Comparison of ENCODE assay signal across 16 cellular contexts in the genomic region with DNA sequence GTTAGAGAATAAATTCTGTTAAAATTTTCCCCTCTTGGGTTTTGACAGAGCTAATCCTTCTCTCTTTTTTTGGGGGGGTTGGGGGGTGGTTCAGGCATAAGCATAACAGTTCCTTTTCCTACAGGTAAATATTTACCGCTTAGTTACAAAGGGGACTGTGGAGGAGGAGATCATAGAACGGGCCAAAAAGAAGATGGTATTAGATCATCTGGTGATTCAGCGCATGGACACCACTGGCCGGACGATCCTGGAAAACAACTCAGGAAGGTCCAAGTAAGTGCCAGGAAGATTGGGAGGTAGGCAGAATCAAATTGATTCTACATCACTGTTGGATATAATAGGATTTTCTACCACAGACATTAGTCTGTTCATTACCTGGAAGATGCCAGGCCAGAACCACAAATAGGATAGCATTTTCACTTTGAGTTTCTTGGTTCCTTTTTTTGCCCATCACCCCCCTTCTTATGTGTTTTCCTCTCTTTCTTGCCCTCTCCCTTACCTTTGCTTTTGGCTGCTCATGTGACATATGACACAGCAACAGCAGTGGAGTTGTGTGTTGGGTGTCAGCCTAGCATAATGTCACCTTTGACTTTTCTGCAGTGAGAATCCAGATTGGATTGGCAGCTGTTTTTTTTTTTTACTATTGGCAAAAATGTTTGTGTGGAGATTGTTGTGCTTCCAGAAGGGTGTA.
A peak's percentile ranks its signal among the peaks of the same experiment; 100 is the strongest.
DNase-seq lines count a peak whose midpoint lies in the region; ATAC-seq and TF ChIP-seq lines count a peak whose summit lies in the region.
"Had no signal": no experiment of that assay in that cellular context is flagged by ENCODE, and none has a peak within 500 bp of the region (broad histone marks: within the 10 kb centered on the region; RNA-seq: fewer than 3 reads in every experiment).

No MANE protein-coding gene starts in this region.

- H3K4me1 Mint-ChIP-seq in CD4-positive, CD25-positive, alpha-beta regulatory T cell = peaks cover 5 to 17% (median 15%) of the 10 kb centered on the region in 4 donors
- peaks cover 3% of the 10 kb centered on the region for H3K4me1 Mint-ChIP-seq in activated naive CD8-positive, alpha-beta T cell treated with anti-CD3 and anti-CD28 coated beads, Interleukin-2, amount 50 U/mL, for 24 hours
- H3K4me1 Mint-ChIP-seq: H9 had no signal

- H3K27me3 ChIP-seq in CD4-positive, CD25-positive, alpha-beta regulatory T cell (ENCODE audit: control insufficient read depth, insufficient read depth, low read length) = no peaks in the 10 kb centered on the region
- H3K27me3 ChIP-seq in GM23248 (replicated peaks; ENCODE audit: insufficient read depth) = no peaks in the 10 kb centered on the region
- H3K27me3 ChIP-seq in body of pancreas = no peaks in the 10 kb centered on the region
- H3K27me3 ChIP-seq: BLaER1 treated with 17β-estradiol and CSF1 and Interleukin-3, amounts not matched to agents 10 nM and 100 nM; pancreas; testis had no signal

- H3K27me3 Mint-ChIP-seq in CD4-positive, CD25-positive, alpha-beta regulatory T cell = no peaks in the 10 kb centered on the region
- no peaks in the 10 kb centered on the region for H3K27me3 Mint-ChIP-seq in activated naive CD8-positive, alpha-beta T cell treated with anti-CD3 and anti-CD28 coated beads, Interleukin-2, amount 50 U/mL, for 24 hours

- H3K4me1 ChIP-seq in CD4-positive, CD25-positive, alpha-beta regulatory T cell (ENCODE audit: control insufficient read depth, insufficient read depth, low read length, poor library complexity, severe bottlenecking) = peaks cover 12% of the 10 kb centered on the region
- H3K4me1 ChIP-seq in GM23248 (ENCODE audit: insufficient read depth) (no peaks in the 10 kb centered on the region), body of pancreas (no peaks in the 10 kb centered on the region)
- H3K4me1 ChIP-seq: BLaER1 treated with 17β-estradiol and CSF1 and Interleukin-3, amounts not matched to agents 10 nM and 100 nM; pancreas; testis had no signal

- H3K27ac Mint-ChIP-seq in CD4-positive, CD25-positive, alpha-beta regulatory T cell = peak overlapping the region; percentile 48 to 57 (median 57)
- peak overlapping the region; percentile 34 for H3K27ac Mint-ChIP-seq in activated naive CD8-positive, alpha-beta T cell treated with anti-CD3 and anti-CD28 coated beads, Interleukin-2, amount 50 U/mL, for 24 hours

- peaks cover 50% of the 10 kb centered on the region for H3F3A ChIP-seq in GM23248 (ENCODE audit: insufficient read depth)

- 91 to 95% methylated on average over 5 of the region's 5 CpGs for WGBS in GM23248 (ENCODE audit: low coverage in 1 of 2, low lambda C conversion rate in 2 of 2, missing lambda C conversion rate in 2 of 2), 2 experiments
- 91 to 93% methylated on average over 5 of the region's 5 CpGs for WGBS in body of pancreas, 2 donors

- H3K9me3 Mint-ChIP-seq in CD4-positive, CD25-positive, alpha-beta regulatory T cell = no peaks in the 10 kb centered on the region
- H3K9me3 Mint-ChIP-seq in activated naive CD8-positive, alpha-beta T cell treated with anti-CD3 and anti-CD28 coated beads, Interleukin-2, amount 50 U/mL, for 24 hours = no peaks in the 10 kb centered on the region
- H3K9me3 Mint-ChIP-seq: H9 had no signal

- ATAC-seq in CD4-positive, CD25-positive, alpha-beta regulatory T cell (ENCODE audit: low read depth in 2 of 2) = no peak
- ATAC-seq in activated naive CD8-positive, alpha-beta T cell treated with anti-CD3 and anti-CD28 coated beads, Interleukin-2, amount 50 U/mL, for 24 hours = no peak
- ATAC-seq in GM21529 (IDR thresholded peaks at IDR 0.05; ENCODE audit: unreplicated experiment) = no peak
- no peak for ATAC-seq in body of pancreas
- ATAC-seq: esophagus mucosa had no signal

- no peak overlapping the region for H3K4me3 ChIP-seq in CD4-positive, CD25-positive, alpha-beta regulatory T cell (ENCODE audit: low read depth, low read length)
- H3K4me3 ChIP-seq in GM23248 = no peak overlapping the region
- H3K4me3 ChIP-seq in body of pancreas = no peak overlapping the region
- H3K4me3 ChIP-seq: BLaER1 treated with 17β-estradiol and CSF1 and Interleukin-3, amounts not matched to agents 10 nM and 100 nM; pancreas; testis had no signal

- H3K36me3 ChIP-seq in CD4-positive, CD25-positive, alpha-beta regulatory T cell (ENCODE audit: control insufficient read depth, insufficient read depth, low read length) = peaks cover 94% of the 10 kb centered on the region
- H3K36me3 ChIP-seq in GM23248 (ENCODE audit: low read depth) (peaks cover 94% of the 10 kb centered on the region), body of pancreas (replicated peaks in 1 of 2; ENCODE audit: insufficient read depth in 1 of 2, low read depth in 2 of 2) (peaks cover 6 to 42% of the 10 kb centered on the region in 2 donors)

- peaks cover 52% of the 10 kb centered on the region for H3K36me3 Mint-ChIP-seq in CD4-positive, CD25-positive, alpha-beta regulatory T cell
- peaks cover 41% of the 10 kb centered on the region for H3K36me3 Mint-ChIP-seq in activated naive CD8-positive, alpha-beta T cell treated with anti-CD3 and anti-CD28 coated beads, Interleukin-2, amount 50 U/mL, for 24 hours (ENCODE audit: low read depth)

- intact Hi-C loops in body of pancreas (cut with DNase I) = no loop called here

- peaks cover 98% of the 10 kb centered on the region for H3K79me2 ChIP-seq in GM23248 (ENCODE audit: insufficient read depth)

- H4K20me1 ChIP-seq in GM23248 (ENCODE audit: insufficient read depth) = no peaks in the 10 kb centered on the region; the same call in 1 of the 2 replicates

- no peak overlapping the region for H3K27ac ChIP-seq in CD4-positive, CD25-positive, alpha-beta regulatory T cell (ENCODE audit: insufficient read depth, low read length, poor library complexity, severe bottlenecking)
- H3K27ac ChIP-seq in GM23248 (no peak overlapping the region), body of pancreas (no peak overlapping the region)
- H3K27ac ChIP-seq: BLaER1 treated with 17β-estradiol and CSF1 and Interleukin-3, amounts not matched to agents 10 nM and 100 nM; pancreas; testis had no signal

- peak overlapping the region in 2 of 4 donors; percentile 7 to 10 for H3K4me3 Mint-ChIP-seq in CD4-positive, CD25-positive, alpha-beta regulatory T cell
- H3K4me3 Mint-ChIP-seq in activated naive CD8-positive, alpha-beta T cell treated with anti-CD3 and anti-CD28 coated beads, Interleukin-2, amount 50 U/mL, for 24 hours = no peak overlapping the region
- H3K4me3 Mint-ChIP-seq: H9 had no signal

- no peak overlapping the region for H2AFZ ChIP-seq in GM23248

- no peak for TF ChIP-seq CTCF in body of pancreas (IDR thresholded peaks at IDR 0.05)

- no peak for TF ChIP-seq POLR2A in body of pancreas (IDR thresholded peaks at IDR 0.05)

- H3K9me3 ChIP-seq in CD4-positive, CD25-positive, alpha-beta regulatory T cell (ENCODE audit: control insufficient read depth in 2 of 2, low read length in 2 of 2) = no peaks in the 10 kb centered on the region
- H3K9me3 ChIP-seq in GM23248 (ENCODE audit: low read depth) (no peaks in the 10 kb centered on the region), body of pancreas (no peaks in the 10 kb centered on the region)
- H3K9me3 ChIP-seq: BLaER1 treated with 17β-estradiol and CSF1 and Interleukin-3, amounts not matched to agents 10 nM and 100 nM; pancreas; testis had no signal

- H3K4me2 ChIP-seq in GM23248 (ENCODE audit: unreplicated experiment) = no peak overlapping the region
- H3K4me2 ChIP-seq: BLaER1 treated with 17β-estradiol and CSF1 and Interleukin-3, amounts not matched to agents 10 nM and 100 nM had no signal

- in situ Hi-C loops in GM23248 (cut with MboI) = no loop called here

- H3K9ac ChIP-seq in GM23248 = no peak overlapping the region
- H3K9ac ChIP-seq: BLaER1 treated with 17β-estradiol and CSF1 and Interleukin-3, amounts not matched to agents 10 nM and 100 nM had no signal

- DNase-seq in CD4-positive, CD25-positive, alpha-beta regulatory T cell = peak in 1 of 3 donors; percentile 37
- DNase-seq in GM23248 (peak; percentile 23), lung microvascular endothelial cell (ENCODE audit: low read depth in 2 of 2) (peak; percentile 43 to 58), NCI-H524 (lab: John Stamatoyannopoulos, UW) (no peak), NCI-H510A treated with DMSO at 0.1 percent for 48 hours (lab: John Stamatoyannopoulos, UW) (no peak), body of pancreas (no peak)
- no peak for DNase-seq in activated naive CD8-positive, alpha-beta T cell treated with anti-CD3 and anti-CD28 coated beads, Interleukin-2, amount 50 U/mL, for 24 hours
- DNase-seq: H9; islet precursor cell; NCI-H69; pancreas; stimulated activated CD4-positive, alpha-beta T cell treated with anti-CD3 and anti-CD28 coated beads, Interleukin-4, amount 100 ng/mL, for 4 hours; testis had no signal

- no peaks in the 10 kb centered on the region for H3K9me2 ChIP-seq in GM23248 (ENCODE audit: insufficient read depth)

Comparison
In these comparisons a context has a peak if more than half of its experiments do, and no peak if none do; other contexts are left out.
1. DNase-seq: peak in GM23248 (single experiment) and lung microvascular endothelial cell (2 of 2); none in activated naive CD8-positive, alpha-beta T cell treated with anti-CD3 and anti-CD28 coated beads, Interleukin-2, amount 50 U/mL, for 24 hours (single experiment), NCI-H524 (0 of 2), NCI-H510A treated with DMSO at 0.1 percent for 48 hours (single experiment) and body of pancreas (0 of 4).